In genomic region chr5:135149956-135150723, GRCh38 we compare ENCODE assay signal across 27 cellular contexts.
DNase-seq lines count a peak whose midpoint lies in the region; ATAC-seq, FAIRE-seq and TF ChIP-seq lines count a peak whose summit lies in the region.
"Had no signal": no experiment of that assay in that cellular context is flagged by ENCODE, and none has a peak within 500 bp of the region (broad histone marks: within the 10 kb centered on the region; RNA-seq: fewer than 3 reads in every experiment).

No MANE protein-coding gene starts in this region.

- H3K4me3 ChIP-seq in HAP-1 (no peak overlapping the region), retinal pigment epithelial cell (ENCODE audit: low read length) (no peak overlapping the region), smooth muscle cell (no peak overlapping the region)
- H3K4me3 ChIP-seq: heart right ventricle, K562, tibial artery had no signal

- no peak for FAIRE-seq in GM12891 (lab: Jason Lieb, UNC)
- FAIRE-seq: frontal cortex, HTR-8/SVneo, K562 had no signal

- no peak for TF ChIP-seq CTCF in WTC11 (IDR thresholded peaks at IDR 0.05)
- TF ChIP-seq CTCF in retinal pigment epithelial cell (conservative IDR thresholded peaks at IDR 0.05; ENCODE audit: low read depth, low read length): no peak
- TF ChIP-seq CTCF in smooth muscle cell (IDR thresholded peaks at IDR 0.05; ENCODE audit: borderline replicate concordance, insufficient read depth, poor library complexity, severe bottlenecking): no peak

- no peaks in the 10 kb centered on the region for H3F3A ChIP-seq in smooth muscle cell (ENCODE audit: low read depth)

- H3K27me3 ChIP-seq in HAP-1 (ENCODE audit: low read depth): no peaks in the 10 kb centered on the region
- H3K27me3 ChIP-seq in smooth muscle cell (ENCODE audit: low read depth): no peaks in the 10 kb centered on the region
- H3K27me3 ChIP-seq: brain microvascular endothelial cell, tibial artery had no signal

- H3K9ac ChIP-seq in smooth muscle cell (ENCODE audit: low read depth): no peak overlapping the region
- H3K9ac ChIP-seq: SK-N-SH had no signal

- CTCF ChIA-PET in WTC11 (lab: Charles Lee): interaction anchor here (1.7 kb wide), 1 partner anchor 41 kb away, joined by 4 read pairs; no protein-coding TSS in a partner anchor

- no peak overlapping the region for H3K27ac ChIP-seq in smooth muscle cell (ENCODE audit: low read depth)
- H3K27ac ChIP-seq: brain microvascular endothelial cell, heart right ventricle, tibial artery had no signal

- H3K27ac Mint-ChIP-seq in WTC11: no peak overlapping the region
- H3K27ac Mint-ChIP-seq: activated naive CD4-positive, alpha-beta T cell treated with anti-CD3 and anti-CD28 coated beads, Interleukin-2, amount 50 U/mL, for 24 hours; activated T-helper 1 cell treated with anti-CD3 and anti-CD28 coated beads, Interleukin-12 subunit alpha, Interleukin-12 subunit beta, Interleukin-2, Interleukin-4 antibody, amounts not matched to agents 30 ng/mL and 10 ng/mL and 1 ng/mL, durations not matched to agents 14 hours and 24 hours and 36 hours; naive thymus-derived CD8-positive, alpha-beta T cell had no signal

- H2AFZ ChIP-seq in smooth muscle cell (ENCODE audit: low read depth): no peak overlapping the region

- H3K9me3 Mint-ChIP-seq in WTC11: peaks cover 18% of the 10 kb centered on the region
- H3K9me3 Mint-ChIP-seq: activated T-helper 1 cell treated with anti-CD3 and anti-CD28 coated beads, Interleukin-12 subunit alpha, Interleukin-12 subunit beta, Interleukin-2, Interleukin-4 antibody, amounts not matched to agents 30 ng/mL and 10 ng/mL and 1 ng/mL, durations not matched to agents 14 hours and 24 hours and 36 hours had no signal

- no peaks in the 10 kb centered on the region for H4K20me1 ChIP-seq in smooth muscle cell (ENCODE audit: low read depth)

- H3K4me1 ChIP-seq in HAP-1 (peaks cover 11% of the 10 kb centered on the region), smooth muscle cell (ENCODE audit: low read depth) (peaks cover 11% of the 10 kb centered on the region)
- H3K4me1 ChIP-seq: heart right ventricle, tibial artery had no signal

- peak; percentile 56 for ATAC-seq in WTC11
- ATAC-seq in HG03571 (IDR thresholded peaks at IDR 0.05; ENCODE audit: unreplicated experiment): no peak
- ATAC-seq: heart right ventricle; K562; naive thymus-derived CD8-positive, alpha-beta T cell; PC-3 had no signal

- no peaks in the 10 kb centered on the region; the same call in 1 of the 2 replicates for H3K27me3 Mint-ChIP-seq in WTC11 (ENCODE audit: low read depth)
- H3K27me3 Mint-ChIP-seq: activated naive CD4-positive, alpha-beta T cell treated with anti-CD3 and anti-CD28 coated beads, Interleukin-2, amount 50 U/mL, for 24 hours had no signal

- no peak for TF ChIP-seq POLR2A in GM12891 (IDR thresholded peaks at IDR 0.05; ENCODE audit: low read depth, low read length)

- H3K79me2 ChIP-seq in smooth muscle cell (ENCODE audit: low read depth): no peaks in the 10 kb centered on the region

- H3K36me3 Mint-ChIP-seq in WTC11: peaks cover 6% of the 10 kb centered on the region
- H3K36me3 Mint-ChIP-seq: activated naive CD4-positive, alpha-beta T cell treated with anti-CD3 and anti-CD28 coated beads, Interleukin-2, amount 50 U/mL, for 24 hours had no signal

- POLR2A ChIA-PET in WTC11 (lab: Charles Lee): no interaction called here

- DNase-seq in HAP-1 (ENCODE audit: low spot score in 2 of 2) (peak; percentile 65 to 66), NCI-H146 (lab: John Stamatoyannopoulos, UW) (peak; percentile 41), WTC11 (ENCODE audit: low spot score) (no peak), retinal pigment epithelial cell (ENCODE audit: low read depth) (peak; percentile 21), smooth muscle cell (lab: John Stamatoyannopoulos, UW; ENCODE audit: unreplicated experiment) (no peak), GM12891 (ENCODE audit: insufficient read length, low spot score) (no peak)
- DNase-seq: activated CD4-positive, CD25-positive, alpha-beta regulatory T cell; amygdala; brain microvascular endothelial cell; C1 segment of cervical spinal cord; Caco-2; DND-41; heart right ventricle; naive thymus-derived CD8-positive, alpha-beta T cell; NCI-H1092 treated with DMSO at 0.1 percent for 48 hours; NCI-H2029 treated with DMSO at 0.1 percent for 48 hours; occipital lobe; PC-3; SK-N-SH; stimulated activated CD4-positive, alpha-beta T cell treated with anti-CD3 and anti-CD28 coated beads, Interleukin-4, amount 100 ng/mL, for 24 hours had no signal

- H3K9me3 ChIP-seq in HAP-1: no peaks in the 10 kb centered on the region
- H3K9me3 ChIP-seq in smooth muscle cell (replicated peaks; ENCODE audit: low read depth): no peaks in the 10 kb centered on the region
- H3K9me3 ChIP-seq: heart right ventricle, SK-N-SH, tibial artery had no signal

- no peak overlapping the region for H3K4me3 Mint-ChIP-seq in WTC11
- H3K4me3 Mint-ChIP-seq: activated naive CD4-positive, alpha-beta T cell treated with anti-CD3 and anti-CD28 coated beads, Interleukin-2, amount 50 U/mL, for 24 hours; activated T-helper 1 cell treated with anti-CD3 and anti-CD28 coated beads, Interleukin-12 subunit alpha, Interleukin-12 subunit beta, Interleukin-2, Interleukin-4 antibody, amounts not matched to agents 30 ng/mL and 10 ng/mL and 1 ng/mL, durations not matched to agents 14 hours and 24 hours and 36 hours; naive thymus-derived CD8-positive, alpha-beta T cell had no signal

- in situ Hi-C loops in HAP-1 (cut with MboI; ENCODE audit: low sequenced_read_pairs): no loop called here

- H3K4me2 ChIP-seq in smooth muscle cell: no peak overlapping the region
- H3K4me2 ChIP-seq: SK-N-SH had no signal

- no peaks in the 10 kb centered on the region for H3K4me1 Mint-ChIP-seq in WTC11
- H3K4me1 Mint-ChIP-seq: activated naive CD4-positive, alpha-beta T cell treated with anti-CD3 and anti-CD28 coated beads, Interleukin-2, amount 50 U/mL, for 24 hours; naive thymus-derived CD8-positive, alpha-beta T cell had no signal

- WGBS in smooth muscle cell (ENCODE audit: low lambda C conversion rate): 72% methylated on average over 13 of the region's 13 CpGs

- no peaks in the 10 kb centered on the region for H3K36me3 ChIP-seq in HAP-1 (replicated peaks)
- no peaks in the 10 kb centered on the region for H3K36me3 ChIP-seq in smooth muscle cell (ENCODE audit: low read depth)
- H3K36me3 ChIP-seq: brain microvascular endothelial cell, heart right ventricle, tibial artery had no signal

TF ChIP-seq in WTC11, 78 proteins besides CTCF, POLR2A, EP300 and RAD21 (continues in another document):
- no peak for TF ChIP-seq ZNF425 (CRISPR knock-in tag; conservative IDR thresholded peaks at IDR 0.05)

TF ChIP-seq in GM12891, 5 proteins besides CTCF, POLR2A, EP300 and RAD21:
- TF ChIP-seq POU2F2 (IDR thresholded peaks at IDR 0.05; ENCODE audit: low read depth, low read length) (no peak), SPI1 (IDR thresholded peaks at IDR 0.05; ENCODE audit: low read depth, low read length) (no peak), TAF1 (IDR thresholded peaks at IDR 0.05; ENCODE audit: low read depth, low read length) (no peak), POLR2AphosphoS5 (IDR thresholded peaks at IDR 0.05; ENCODE audit: low read depth, low read length) (no peak), PAX5 (IDR thresholded peaks at IDR 0.05; ENCODE audit: insufficient read depth, low read length, severe bottlenecking) (no peak)

Comparison
In these comparisons a context has a peak if more than half of its experiments do, and no peak if none do; other contexts are left out.
1. DNase-seq: peak in HAP-1 (2 of 2), NCI-H146 (single experiment) and retinal pigment epithelial cell (single experiment); none in WTC11 (single experiment), smooth muscle cell (single experiment) and GM12891 (single experiment).